ENCODE assay signal across 8 cellular contexts in genomic region chr20:54103067-54103761, GRCh38. TPM values are rescaled to one million over a fixed set of nuclear protein-coding genes. Genes with fewer than 3 reads are reported as not detected.
A peak's percentile ranks its signal among the peaks of the same experiment; 100 is the strongest.
DNase-seq lines count a peak whose midpoint lies in the region; ATAC-seq lines count a peak whose summit lies in the region.

No MANE protein-coding gene starts in this region.

- peak; percentile 71 for ATAC-seq in GM21447 (IDR thresholded peaks at IDR 0.05; ENCODE audit: unreplicated experiment)

- in situ Hi-C loops in G401 (cut with HindIII; ENCODE audit: low sequenced_read_pairs): no loop called here

- DNase-seq in G401 (ENCODE audit: low spot score) (peak; percentile 13), HuH-7 (ENCODE audit: low spot score) (peak; percentile 58), SW480 (ENCODE audit: low spot score) (peak; percentile 71), amniotic stem cell (lab: John Stamatoyannopoulos, UW) (peak; percentile 41), hypothalamus (lab: John Stamatoyannopoulos, UW) (peak in 33 of 51 donors; percentile 1 to 76 (median 25)), DMS79 (lab: John Stamatoyannopoulos, UW) (no peak)
- peak; percentile 62 to 84 (median 74) for DNase-seq in stimulated activated CD4-positive, alpha-beta T cell treated with anti-CD3 and anti-CD28 coated beads, Interleukin-12 subunit alpha, Interleukin-12 subunit beta, amount 100 ng/mL, for 48 hours (ENCODE audit: low read depth in 2 of 3, low spot score in 1 of 3)

RNA-seq across cellular contexts. Expression of gene BCAS1, which starts 32.8 kb away (rescaled TPM):
- total RNA-seq in G401 (2014; rRNA removed; shearing (Covaris generic)): under 0.01 TPM in 1 of 2 replicates, not detected in the other
